In genomic region chr7:40428421-40428820, GRCh38 we compare ENCODE assay signal across 28 cellular contexts.
A peak's percentile ranks its signal among the peaks of the same experiment; 100 is the strongest.
DNase-seq lines count a peak whose midpoint lies in the region; ATAC-seq, FAIRE-seq and TF ChIP-seq lines count a peak whose summit lies in the region.
"Had no signal": no experiment of that assay in that cellular context is flagged by ENCODE, and none has a peak within 500 bp of the region (broad histone marks: within the 10 kb centered on the region; RNA-seq: fewer than 3 reads in every experiment).

No MANE protein-coding gene starts in this region.

- intact Hi-C loops in left colon (cut with DNase I, micrococcal nuclease), result no loop called here

- no peaks in the 10 kb centered on the region for H3K36me3 ChIP-seq in small intestine (ENCODE audit: control insufficient read depth in 2 of 2, insufficient read depth in 2 of 2, low read length in 2 of 2)
- no peaks in the 10 kb centered on the region for H3K36me3 ChIP-seq in MG63
- H3K36me3 ChIP-seq: BE2C, BLaER1 had no signal

- peak overlapping the region; percentile 5 for H3K27ac Mint-ChIP-seq in chondrocyte (ENCODE audit: unreplicated experiment)
- H3K27ac Mint-ChIP-seq: CD14-positive monocyte; CD4-positive, alpha-beta memory T cell; CD4-positive, CD25-positive, alpha-beta regulatory T cell; CD8-positive, alpha-beta memory T cell had no signal

- no peak for TF ChIP-seq CTCF in chondrocyte (IDR thresholded peaks at IDR 0.05)

- H3K36me3 Mint-ChIP-seq in chondrocyte (ENCODE audit: low read depth), result peaks cover 19% of the 10 kb centered on the region
- H3K36me3 Mint-ChIP-seq: CD14-positive monocyte; CD4-positive, alpha-beta memory T cell; CD4-positive, CD25-positive, alpha-beta regulatory T cell had no signal

- DNase-seq in chondrocyte (ENCODE audit: low spot score) (no peak), left colon (no peak), small intestine (peak; percentile 12), NCI-H446 treated with DMSO at 0.1 percent for 48 hours (lab: John Stamatoyannopoulos, UW) (no peak), MG63 (no peak)
- DNase-seq in stimulated activated CD4-positive, alpha-beta T cell treated with anti-CD3 and anti-CD28 coated beads, Interleukin-12 subunit alpha, Interleukin-12 subunit beta, amount 100 ng/mL, for 4 hours, result no peak
- DNase-seq: 8988T; ACHN; BE2C; C1 segment of cervical spinal cord; CD4-positive, alpha-beta memory T cell; CD4-positive, CD25-positive, alpha-beta regulatory T cell; CD8-positive, alpha-beta memory T cell; COR-L47; DMS 273 treated with DMSO at 0.1 percent for 48 hours; DMS153; DMS53; DMS79; DND-41; EL; GDM1 had no signal

- no peaks in the 10 kb centered on the region for H3K27me3 Mint-ChIP-seq in chondrocyte (ENCODE audit: low read depth)
- H3K27me3 Mint-ChIP-seq: CD4-positive, alpha-beta memory T cell; CD8-positive, alpha-beta memory T cell had no signal

- H3K27ac ChIP-seq in small intestine (ENCODE audit: low read depth in 1 of 2, low read length in 1 of 2), result no peak overlapping the region
- H3K27ac ChIP-seq: BLaER1 had no signal

- H3K9me3 ChIP-seq in small intestine (ENCODE audit: control insufficient read depth, low read depth), result no peaks in the 10 kb centered on the region
- H3K9me3 ChIP-seq in MG63, result no peaks in the 10 kb centered on the region
- H3K9me3 ChIP-seq: BE2C had no signal

- H3K4me3 ChIP-seq in small intestine (ENCODE audit: low read depth in 1 of 2, low read length in 2 of 2) (no peak overlapping the region), MG63 (no peak overlapping the region)
- H3K4me3 ChIP-seq: BLaER1, GM12878 had no signal

- no peak overlapping the region for H3K4me3 Mint-ChIP-seq in chondrocyte (ENCODE audit: unreplicated experiment)
- H3K4me3 Mint-ChIP-seq: CD14-positive monocyte; CD4-positive, alpha-beta memory T cell; CD4-positive, CD25-positive, alpha-beta regulatory T cell; CD8-positive, alpha-beta memory T cell had no signal

- no peaks in the 10 kb centered on the region for H3K4me1 ChIP-seq in small intestine (ENCODE audit: control insufficient read depth in 2 of 2, insufficient read depth in 1 of 2, low read depth in 1 of 2, low read length in 1 of 2)
- H3K4me1 ChIP-seq: BLaER1 had no signal

- 21 to 52% (median 47%) methylated on average over 1 of the region's 1 CpG for WGBS in small intestine, 3 donors

- no peak for FAIRE-seq in small intestine (lab: Jason Lieb, UNC)
- FAIRE-seq: A204.1, GM12878, GM12892, GM18507 had no signal

- H3K9me3 Mint-ChIP-seq in chondrocyte (ENCODE audit: low read depth), result peaks cover 28% of the 10 kb centered on the region

- no peaks in the 10 kb centered on the region for H3K27me3 ChIP-seq in small intestine (ENCODE audit: control insufficient read depth in 2 of 2, insufficient read depth in 2 of 2, low read length in 2 of 2)
- H3K27me3 ChIP-seq in MG63, result no peaks in the 10 kb centered on the region
- H3K27me3 ChIP-seq: BE2C, BLaER1 had no signal

- peaks cover 15% of the 10 kb centered on the region for H3K4me1 Mint-ChIP-seq in chondrocyte (ENCODE audit: low read depth)
- H3K4me1 Mint-ChIP-seq: CD14-positive monocyte; CD4-positive, alpha-beta memory T cell; CD4-positive, CD25-positive, alpha-beta regulatory T cell; CD8-positive, alpha-beta memory T cell had no signal

- ATAC-seq in left colon, result peak; percentile 97
- no peak for ATAC-seq in SK-N-SH treated with all-trans-retinoic acid at 6 μM for 48 hours
- ATAC-seq: GM12878 had no signal

TF ChIP-seq in SK-N-SH treated with all-trans-retinoic acid at 6 μM for 48 hours, 23 proteins besides CTCF, POLR2A, EP300 and RAD21:
- TF ChIP-seq ZNF70 (CRISPR knock-in tag; IDR thresholded peaks at IDR 0.05) (no peak), PPARA (CRISPR knock-in tag; IDR thresholded peaks at IDR 0.05; ENCODE audit: borderline replicate concordance) (no peak), PATZ1 (CRISPR knock-in tag; IDR thresholded peaks at IDR 0.05; ENCODE audit: borderline replicate concordance) (no peak), OSR1 (CRISPR knock-in tag; IDR thresholded peaks at IDR 0.05) (no peak)
